16 cellular contexts compared by ENCODE assay signal in genomic region chr1:110659559-110659958, GRCh38. TPM values are rescaled to one million over a fixed set of nuclear protein-coding genes. Genes with fewer than 3 reads are reported as not detected.
DNase-seq lines count a peak whose midpoint lies in the region; ATAC-seq, FAIRE-seq and TF ChIP-seq lines count a peak whose summit lies in the region.
"Not testable (repeated sequence)": the region's sequence is repeated elsewhere in the genome, so short reads cannot be mapped to it uniquely, and the experiment has no call there.
"Had no signal": no experiment of that assay in that cellular context is flagged by ENCODE, and none has a peak within 500 bp of the region (broad histone marks: within the 10 kb centered on the region; RNA-seq: fewer than 3 reads in every experiment).

No MANE protein-coding gene starts in this region.

- H3K4me1 Mint-ChIP-seq in CD8-positive, alpha-beta T cell (ENCODE audit: low read depth): peaks cover 64% of the 10 kb centered on the region
- peaks cover 50 to 60% (median 51%) of the 10 kb centered on the region in 3 donors for H3K4me1 Mint-ChIP-seq in CD8-positive, alpha-beta memory T cell
- H3K4me1 Mint-ChIP-seq in activated CD4-positive, alpha-beta T cell treated with anti-CD3 and anti-CD28 coated beads, Interleukin-2, amount 10 ng/mL, durations not matched to agents 24 days and 14 days: peaks cover 31% of the 10 kb centered on the region
- peaks cover 59% of the 10 kb centered on the region for H3K4me1 Mint-ChIP-seq in activated T-helper 1 cell treated with anti-CD3 and anti-CD28 coated beads, Interleukin-12 subunit alpha, Interleukin-12 subunit beta, Interleukin-2, Interleukin-4 antibody, amounts not matched to agents 30 ng/mL and 10 ng/mL and 1 ng/mL, durations not matched to agents 14 hours and 24 hours and 36 hours (ENCODE audit: low read depth)
- H3K4me1 Mint-ChIP-seq in activated naive CD4-positive, alpha-beta T cell treated with anti-CD3 and anti-CD28 coated beads, Interleukin-2, amount 50 U/mL, for 24 hours: peaks cover 58% of the 10 kb centered on the region

- not testable (repeated sequence) for H3K4me3 Mint-ChIP-seq in CD8-positive, alpha-beta T cell; CD8-positive, alpha-beta memory T cell; activated CD4-positive, alpha-beta T cell treated with anti-CD3 and anti-CD28 coated beads, Interleukin-2, amount 10 ng/mL, durations not matched to agents 24 days and 14 days; activated T-helper 1 cell treated with anti-CD3 and anti-CD28 coated beads, Interleukin-12 subunit alpha, Interleukin-12 subunit beta, Interleukin-2, Interleukin-4 antibody, amounts not matched to agents 30 ng/mL and 10 ng/mL and 1 ng/mL, durations not matched to agents 14 hours and 24 hours and 36 hours; activated naive CD4-positive, alpha-beta T cell treated with anti-CD3 and anti-CD28 coated beads, Interleukin-2, amount 50 U/mL, for 24 hours

- CTCF ChIA-PET in CD8-positive, alpha-beta T cell (lab: Charles Lee); CD8-positive, alpha-beta memory T cell (lab: Charles Lee); HEK293 (lab: Yijun Ruan, JAX); K562 (lab: Yijun Ruan, JAX; ENCODE audit: low intra/inter-chr PET ratio): not testable (repeated sequence)

- not testable (repeated sequence) for TF ChIP-seq POLR2A in GM12891 (IDR thresholded peaks at IDR 0.05; ENCODE audit: low read depth, low read length); K562 (conservative IDR thresholded peaks at IDR 0.05)

- not testable (repeated sequence) for TF ChIP-seq RAD21 in K562 (CRISPR knock-in tag; conservative IDR thresholded peaks at IDR 0.05 in 1 of 2, IDR thresholded peaks at IDR 0.05 in 1 of 2)

- not testable (repeated sequence) for DNase-seq in CD8-positive, alpha-beta T cell; CD8-positive, alpha-beta memory T cell; GM12891 (ENCODE audit: insufficient read length, low spot score); activated T-helper 1 cell treated with anti-CD3 and anti-CD28 coated beads, Interleukin-12 subunit alpha, Interleukin-12 subunit beta, Interleukin-2, Interleukin-4 antibody, amounts not matched to agents 30 ng/mL and 10 ng/mL and 1 ng/mL, durations not matched to agents 14 hours and 24 hours and 36 hours (ENCODE audit: low spot score); K562 (ENCODE audit: extremely low read depth in 1 of 4, low spot score in 3 of 4)
- peak; percentile 31 for DNase-seq in activated CD4-positive, alpha-beta T cell treated with anti-CD3 and anti-CD28 coated beads, Interleukin-2, amount 10 ng/mL, durations not matched to agents 24 days and 14 days

- H3K9me3 ChIP-seq in CD8-positive, alpha-beta T cell (ENCODE audit: low read length); CD8-positive, alpha-beta memory T cell (ENCODE audit: low read length); HEK293 (ENCODE audit: control insufficient read depth, insufficient read depth, low read depth, low read length); K562 (replicated peaks; ENCODE audit: control insufficient read depth, insufficient read depth, low read depth, low read length): not testable (repeated sequence)

- not testable (repeated sequence) for H3K4me2 ChIP-seq in K562 (ENCODE audit: insufficient read depth, low read length)

- H3K27ac Mint-ChIP-seq in CD8-positive, alpha-beta T cell: peak overlapping the region; percentile 27
- H3K27ac Mint-ChIP-seq in CD8-positive, alpha-beta memory T cell: peak overlapping the region in 5 of 8 donors; percentile 3 to 45 (median 17)
- not testable (repeated sequence) for H3K27ac Mint-ChIP-seq in activated CD4-positive, alpha-beta T cell treated with anti-CD3 and anti-CD28 coated beads, Interleukin-2, amount 10 ng/mL, durations not matched to agents 24 days and 14 days
- H3K27ac Mint-ChIP-seq in activated T-helper 1 cell treated with anti-CD3 and anti-CD28 coated beads, Interleukin-12 subunit alpha, Interleukin-12 subunit beta, Interleukin-2, Interleukin-4 antibody, amounts not matched to agents 30 ng/mL and 10 ng/mL and 1 ng/mL, durations not matched to agents 14 hours and 24 hours and 36 hours: peak overlapping the region; percentile 31
- peak overlapping the region; percentile 77 for H3K27ac Mint-ChIP-seq in activated naive CD4-positive, alpha-beta T cell treated with anti-CD3 and anti-CD28 coated beads, Interleukin-2, amount 50 U/mL, for 24 hours

- not testable (repeated sequence) for H3K9me3 Mint-ChIP-seq in CD8-positive, alpha-beta T cell; CD8-positive, alpha-beta memory T cell; activated CD4-positive, alpha-beta T cell treated with anti-CD3 and anti-CD28 coated beads, Interleukin-2, amount 10 ng/mL, durations not matched to agents 24 days and 14 days; activated T-helper 1 cell treated with anti-CD3 and anti-CD28 coated beads, Interleukin-12 subunit alpha, Interleukin-12 subunit beta, Interleukin-2, Interleukin-4 antibody, amounts not matched to agents 30 ng/mL and 10 ng/mL and 1 ng/mL, durations not matched to agents 14 hours and 24 hours and 36 hours; activated naive CD4-positive, alpha-beta T cell treated with anti-CD3 and anti-CD28 coated beads, Interleukin-2, amount 50 U/mL, for 24 hours

- not testable (repeated sequence) for TF ChIP-seq EP300 in K562 (IDR thresholded peaks at IDR 0.05; ENCODE audit: low read length)

- in situ Hi-C loops in K562 (cut with MboI): not testable (repeated sequence)

- peaks cover 16% of the 10 kb centered on the region for H3K36me3 ChIP-seq in CD8-positive, alpha-beta T cell (ENCODE audit: insufficient read depth, low read length)
- peaks cover 33% of the 10 kb centered on the region for H3K36me3 ChIP-seq in CD8-positive, alpha-beta memory T cell (ENCODE audit: insufficient read depth, low read length)
- not testable (repeated sequence) for H3K36me3 ChIP-seq in HEK293 (ENCODE audit: control insufficient read depth in 2 of 2, insufficient read depth in 1 of 2, low read length in 2 of 2); K562 (ENCODE audit: control insufficient read depth, insufficient read depth, low read length)

- 1% methylated on average over 3 of the region's 3 CpGs for WGBS in K562 (ENCODE audit: insufficient coverage, low coverage, missing lambda C conversion rate)

- not testable (repeated sequence) for ATAC-seq in CD8-positive, alpha-beta T cell; K562

- H3K4me1 ChIP-seq in CD8-positive, alpha-beta T cell (ENCODE audit: insufficient read depth, low read length); HEK293 (ENCODE audit: control insufficient read depth, insufficient read depth, low read length); K562 (replicated peaks in 1 of 2; ENCODE audit: control insufficient read depth in 2 of 2, insufficient read depth in 2 of 2, low read length in 2 of 2): not testable (repeated sequence)
- H3K4me1 ChIP-seq in CD8-positive, alpha-beta memory T cell (ENCODE audit: insufficient read depth, low read length): peaks cover 26% of the 10 kb centered on the region

- H4K20me1 ChIP-seq in K562 (replicated peaks; ENCODE audit: control insufficient read depth, insufficient read depth, low read length): not testable (repeated sequence)

- not testable (repeated sequence) for H3K9ac ChIP-seq in K562 (ENCODE audit: insufficient read depth in 1 of 2, low read depth in 2 of 2, low read length in 2 of 2)

- intact Hi-C loops in CD8-positive, alpha-beta T cell (cut with DNase I, micrococcal nuclease); activated CD4-positive, alpha-beta T cell treated with anti-CD3 and anti-CD28 coated beads, Interleukin-2, amount 10 ng/mL, durations not matched to agents 24 days and 14 days (cut with micrococcal nuclease); activated T-helper 1 cell treated with anti-CD3 and anti-CD28 coated beads, Interleukin-12 subunit alpha, Interleukin-12 subunit beta, Interleukin-2, Interleukin-4 antibody, amounts not matched to agents 30 ng/mL and 10 ng/mL and 1 ng/mL, durations not matched to agents 14 hours and 24 hours and 36 hours (cut with micrococcal nuclease); K562 (cut with micrococcal nuclease): not testable (repeated sequence)

- not testable (repeated sequence) for BruUV-seq in K562 (replicated peaks; lab: Mats Ljungman, UMichigan)

- H3K79me2 ChIP-seq in K562 (ENCODE audit: control insufficient read depth, insufficient read depth, low read length): not testable (repeated sequence)

- not testable (repeated sequence) for H3K4me3 ChIP-seq in CD8-positive, alpha-beta T cell (ENCODE audit: low read depth, low read length); CD8-positive, alpha-beta memory T cell (ENCODE audit: low read length); HEK293 (ENCODE audit: low read depth, low read length); K562

- H3K36me3 Mint-ChIP-seq in CD8-positive, alpha-beta T cell: peaks cover 60% of the 10 kb centered on the region
- H3K36me3 Mint-ChIP-seq in CD8-positive, alpha-beta memory T cell: peaks cover 15 to 70% (median 18%) of the 10 kb centered on the region in 3 donors
- peaks cover 58% of the 10 kb centered on the region for H3K36me3 Mint-ChIP-seq in activated CD4-positive, alpha-beta T cell treated with anti-CD3 and anti-CD28 coated beads, Interleukin-2, amount 10 ng/mL, durations not matched to agents 24 days and 14 days (ENCODE audit: low read depth)
- peaks cover 52% of the 10 kb centered on the region for H3K36me3 Mint-ChIP-seq in activated T-helper 1 cell treated with anti-CD3 and anti-CD28 coated beads, Interleukin-12 subunit alpha, Interleukin-12 subunit beta, Interleukin-2, Interleukin-4 antibody, amounts not matched to agents 30 ng/mL and 10 ng/mL and 1 ng/mL, durations not matched to agents 14 hours and 24 hours and 36 hours (ENCODE audit: low read depth)
- peaks cover 22% of the 10 kb centered on the region for H3K36me3 Mint-ChIP-seq in activated naive CD4-positive, alpha-beta T cell treated with anti-CD3 and anti-CD28 coated beads, Interleukin-2, amount 50 U/mL, for 24 hours

- TF ChIP-seq CTCF in CD8-positive, alpha-beta T cell (IDR thresholded peaks at IDR 0.05); HEK293 (tag by site-specific recombination; IDR thresholded peaks at IDR 0.05); K562 (IDR thresholded peaks at IDR 0.05 in 2 of 3, conservative IDR thresholded peaks at IDR 0.05 in 1 of 3; ENCODE audit: insufficient read depth in 2 of 3, low read depth in 1 of 3, low read length in 3 of 3): not testable (repeated sequence)

- H3K27me3 Mint-ChIP-seq in CD8-positive, alpha-beta T cell (ENCODE audit: low read depth); CD8-positive, alpha-beta memory T cell; activated CD4-positive, alpha-beta T cell treated with anti-CD3 and anti-CD28 coated beads, Interleukin-2, amount 10 ng/mL, durations not matched to agents 24 days and 14 days; activated T-helper 1 cell treated with anti-CD3 and anti-CD28 coated beads, Interleukin-12 subunit alpha, Interleukin-12 subunit beta, Interleukin-2, Interleukin-4 antibody, amounts not matched to agents 30 ng/mL and 10 ng/mL and 1 ng/mL, durations not matched to agents 14 hours and 24 hours and 36 hours (ENCODE audit: insufficient read depth); activated naive CD4-positive, alpha-beta T cell treated with anti-CD3 and anti-CD28 coated beads, Interleukin-2, amount 50 U/mL, for 24 hours: not testable (repeated sequence)

- POLR2A ChIA-PET in CD8-positive, alpha-beta T cell (lab: Charles Lee); CD8-positive, alpha-beta memory T cell (lab: Charles Lee); HEK293 (lab: Yijun Ruan, JAX); K562 (lab: Yijun Ruan, JAX): not testable (repeated sequence)

- not testable (repeated sequence) for H3K9me1 ChIP-seq in K562 (ENCODE audit: control insufficient read depth, insufficient read depth, low read length)

- peak; percentile 38 for FAIRE-seq in GM12891 (lab: Jason Lieb, UNC)
- FAIRE-seq in K562 (lab: Jason Lieb, UNC): not testable (repeated sequence)

- not testable (repeated sequence) for H3K27ac ChIP-seq in CD8-positive, alpha-beta T cell (ENCODE audit: low read depth, low read length); CD8-positive, alpha-beta memory T cell (ENCODE audit: low read depth, low read length); HEK293 (ENCODE audit: extremely low read depth, low read depth, low read length); K562 (ENCODE audit: extremely low read depth, low read depth, low read length)

- H3K27me3 ChIP-seq in CD8-positive, alpha-beta T cell (ENCODE audit: insufficient read depth, low read length); CD8-positive, alpha-beta memory T cell (ENCODE audit: insufficient read depth, low read length, poor library complexity, severe bottlenecking); K562 (ENCODE audit: control insufficient read depth in 2 of 2, insufficient read depth in 2 of 2, low read length in 2 of 2): not testable (repeated sequence)

- not testable (repeated sequence) for H2AFZ ChIP-seq in K562 (ENCODE audit: low read depth, low read length)

RNA-seq across cellular contexts. Expression of gene KCNA3, which starts 15.2 kb away (rescaled TPM):
- total RNA-seq in CD8-positive, alpha-beta T cell: 10 to 100 TPM; 83.6 to 85.1 TPM
- 10 to 100 TPM; 38.4 to 40.5 TPM for total RNA-seq in CD8-positive, alpha-beta memory T cell
- polyA plus RNA-seq in CD8-positive, alpha-beta memory T cell: 94.0 TPM
- polyA plus RNA-seq in GM12891 (2012; ENCODE audit: low read depth, missing spikeins): 0.18 TPM
- 26.9 and 29.5 TPM in 2 replicates for total RNA-seq in activated CD4-positive, alpha-beta T cell treated with anti-CD3 and anti-CD28 coated beads, Interleukin-2, amount 10 ng/mL, durations not matched to agents 24 days and 14 days
- total RNA-seq in activated T-helper 1 cell treated with anti-CD3 and anti-CD28 coated beads, Interleukin-12 subunit alpha, Interleukin-12 subunit beta, Interleukin-2, Interleukin-4 antibody, amounts not matched to agents 30 ng/mL and 10 ng/mL and 1 ng/mL, durations not matched to agents 14 hours and 24 hours and 36 hours: 38.1 and 42.2 TPM in 2 replicates
- not detected in 2 replicates for total RNA-seq in K562 (2011; cell fraction: chromatin; rRNA removed; ENCODE audit: low replicate concordance)
- total RNA-seq in K562 (2011; cell fraction: nucleolus; rRNA removed): not detected in 2 replicates
- not detected in 2 replicates for total RNA-seq in K562 (2011; cell fraction: nucleoplasm; rRNA removed)
- total RNA-seq in K562 (2014; rRNA removed): not detected in 2 replicates
- total RNA-seq in K562 (2014; rRNA removed; fragmentation: Illumina TruSeq; extraction: Trizol): not detected in 2 replicates
- total RNA-seq in K562 (2015; rRNA removed; fragmentation: Illumina TruSeq; extraction: Trizol): not detected in 2 replicates
- 0.09 TPM in 1 of 2 replicates, not detected in the other for total RNA-seq in K562 (2021)
- polyA plus RNA-seq in K562 (2011; rRNA removed): not detected in 2 replicates
- not detected in 2 replicates for polyA plus RNA-seq in K562 (2011; cell fraction: cytosol; rRNA removed)
- polyA plus RNA-seq in K562 (2011; cell fraction: nucleus; rRNA removed): not detected in 2 replicates
- not detected in 2 replicates for polyA plus RNA-seq in K562 (2012)
- polyA plus RNA-seq in K562 (2014; fragmentation: Illumina TruSeq; extraction: Trizol): not detected in 2 replicates
- polyA plus RNA-seq in K562 (2014; fragmentation: Nextera tagmentation; extraction: Ambion mirVana): not detected
- not detected in 2 replicates for polyA plus RNA-seq in K562 (2014; rRNA removed)
- polyA minus RNA-seq in K562 (2011; rRNA and poly(A)+ RNA removed): not detected in 2 replicates
- polyA minus RNA-seq in K562 (2011; cell fraction: cytosol; rRNA and poly(A)+ RNA removed): not detected in 2 replicates
- polyA minus RNA-seq in K562 (2011; cell fraction: nucleus; rRNA and poly(A)+ RNA removed): not detected in 2 replicates
- total RNA-seq: A172, Caco-2, Calu3, G401 had no signal
- polyA plus RNA-seq: A549 had no signal

RNA-seq across cellular contexts. Expression of gene KCNA2, which starts 53.4 kb away (rescaled TPM):
- under 1 TPM; 0.39 to 0.46 TPM for total RNA-seq in CD8-positive, alpha-beta T cell
- under 1 TPM; 0.24 to 0.35 TPM for total RNA-seq in CD8-positive, alpha-beta memory T cell
- 0.16 TPM for polyA plus RNA-seq in CD8-positive, alpha-beta memory T cell
- 0.10 TPM for polyA plus RNA-seq in GM12891 (2012; ENCODE audit: low read depth, missing spikeins)
- total RNA-seq in activated CD4-positive, alpha-beta T cell treated with anti-CD3 and anti-CD28 coated beads, Interleukin-2, amount 10 ng/mL, durations not matched to agents 24 days and 14 days: 0.36 and 0.58 TPM in 2 replicates
- 1.1 and 1.7 TPM in 2 replicates for total RNA-seq in activated T-helper 1 cell treated with anti-CD3 and anti-CD28 coated beads, Interleukin-12 subunit alpha, Interleukin-12 subunit beta, Interleukin-2, Interleukin-4 antibody, amounts not matched to agents 30 ng/mL and 10 ng/mL and 1 ng/mL, durations not matched to agents 14 hours and 24 hours and 36 hours
- not detected in 2 replicates for total RNA-seq in K562 (2011; cell fraction: chromatin; rRNA removed; ENCODE audit: low replicate concordance)
- not detected in 2 replicates for total RNA-seq in K562 (2011; cell fraction: nucleolus; rRNA removed)
- total RNA-seq in K562 (2011; cell fraction: nucleoplasm; rRNA removed): not detected in 2 replicates
- total RNA-seq in K562 (2014; rRNA removed): not detected in 2 replicates
- total RNA-seq in K562 (2014; rRNA removed; fragmentation: Illumina TruSeq; extraction: Trizol): not detected in 2 replicates
- total RNA-seq in K562 (2015; rRNA removed; fragmentation: Illumina TruSeq; extraction: Trizol): not detected in 2 replicates
- not detected in 2 replicates for total RNA-seq in K562 (2021)
- polyA plus RNA-seq in K562 (2011; rRNA removed): not detected in 2 replicates
- not detected in 2 replicates for polyA plus RNA-seq in K562 (2011; cell fraction: cytosol; rRNA removed)
- polyA plus RNA-seq in K562 (2011; cell fraction: nucleus; rRNA removed): not detected in 2 replicates
- polyA plus RNA-seq in K562 (2012): not detected in 2 replicates
- not detected in 2 replicates for polyA plus RNA-seq in K562 (2014; fragmentation: Illumina TruSeq; extraction: Trizol)
- not detected for polyA plus RNA-seq in K562 (2014; fragmentation: Nextera tagmentation; extraction: Ambion mirVana)
- polyA plus RNA-seq in K562 (2014; rRNA removed): not detected in 2 replicates
- polyA minus RNA-seq in K562 (2011; rRNA and poly(A)+ RNA removed): not detected in 2 replicates
- polyA minus RNA-seq in K562 (2011; cell fraction: cytosol; rRNA and poly(A)+ RNA removed): not detected in 2 replicates
- not detected in 2 replicates for polyA minus RNA-seq in K562 (2011; cell fraction: nucleus; rRNA and poly(A)+ RNA removed)
- total RNA-seq: A172, Calu3, G401 had no signal
- polyA plus RNA-seq: AG04450, BJ, CD14-positive monocyte had no signal

Comparison
In these comparisons a context has a peak if more than half of its experiments do, and no peak if none do; other contexts are left out.
1. RNA of gene KCNA3, which starts 15.2 kb away (total RNA-seq): 83.6 to 85.1 TPM in CD8-positive, alpha-beta T cell, 38.4 to 40.5 TPM in CD8-positive, alpha-beta memory T cell, 38.1 to 42.2 TPM in activated T-helper 1 cell treated with anti-CD3 and anti-CD28 coated beads, Interleukin-12 subunit alpha, Interleukin-12 subunit beta, Interleukin-2, Interleukin-4 antibody, amounts not matched to agents 30 ng/mL and 10 ng/mL and 1 ng/mL, durations not matched to agents 14 hours and 24 hours and 36 hours and 26.9 to 29.5 TPM in activated CD4-positive, alpha-beta T cell treated with anti-CD3 and anti-CD28 coated beads, Interleukin-2, amount 10 ng/mL, durations not matched to agents 24 days and 14 days; 0.09 TPM in K562; every median in the first group is over 10 times any median in the second.